In genomic region chr16:92431-93339, GRCh38 we compare ENCODE assay signal across 16 cellular contexts. TPM values are rescaled to one million over a fixed set of nuclear protein-coding genes. Genes with fewer than 3 reads are reported as not detected.
A peak's percentile ranks its signal among the peaks of the same experiment; 100 is the strongest.
DNase-seq lines count a peak whose midpoint lies in the region; ATAC-seq and TF ChIP-seq lines count a peak whose summit lies in the region.
"Had no signal": no experiment of that assay in that cellular context is flagged by ENCODE, and none has a peak within 500 bp of the region (broad histone marks: within the 10 kb centered on the region; RNA-seq: fewer than 3 reads in every experiment).

No MANE protein-coding gene starts in this region.

- intact Hi-C loops in left cardiac atrium (cut with DNase I) = no loop called here

- DNase-seq in cardiac muscle cell (ENCODE audit: low read depth in 1 of 2, low spot score in 1 of 2) (no peak), left cardiac atrium (no peak), COR-L47 (lab: John Stamatoyannopoulos, UW) (no peak), NOMO-1 treated with DMSO at 0.1 percent for 48 hours (lab: John Stamatoyannopoulos, UW; ENCODE audit: unreplicated experiment) (no peak)
- DNase-seq in effector memory CD8-positive, alpha-beta T cell = no peak
- DNase-seq: activated CD8-positive, alpha-beta T cell treated with anti-CD3 and anti-CD28 coated beads, Interleukin-2, amount 10 ng/mL, durations not matched to agents 7 days and 5 days; CD8-positive, alpha-beta T cell; cerebellar nuclear complex; Kasumi-1; NCI-H1417 treated with DMSO at 0.1 percent for 48 hours; NCI-H69; Peyer's patch had no signal

- no peaks in the 10 kb centered on the region for H3K27me3 ChIP-seq in cardiac muscle cell
- H3K27me3 ChIP-seq: Peyer's patch had no signal

- H3K36me3 ChIP-seq in cardiac muscle cell = no peaks in the 10 kb centered on the region

- no peak for ATAC-seq in left cardiac atrium
- ATAC-seq in effector memory CD8-positive, alpha-beta T cell (replicated peaks) = no peak
- ATAC-seq in HG03571 (IDR thresholded peaks at IDR 0.05; ENCODE audit: unreplicated experiment) = no peak
- ATAC-seq: activated CD8-positive, alpha-beta T cell treated with anti-CD3 and anti-CD28 coated beads, Interleukin-2, amount 10 ng/mL, durations not matched to agents 7 days and 5 days; CD8-positive, alpha-beta T cell; natural killer cell treated with Interleukin-12 subunit alpha and Interleukin-12 subunit beta and Interleukin-15 and Interleukin-18, amount 100 ng/mL, for 72 hours; stimulated activated memory B cell treated with anti-CD40 and anti-IgM and Interleukin-4, amounts not matched to agents 10 μg/mL and 1 μg/mL and 100 μg/mL, for 72 hours had no signal

- peaks cover 18% of the 10 kb centered on the region for H3K36me3 Mint-ChIP-seq in effector memory CD8-positive, alpha-beta T cell (ENCODE audit: insufficient read depth)
- H3K36me3 Mint-ChIP-seq: natural killer cell treated with Interleukin-12 subunit alpha and Interleukin-12 subunit beta and Interleukin-15 and Interleukin-18, amount 100 ng/mL, for 72 hours had no signal

- H3K4me1 Mint-ChIP-seq in effector memory CD8-positive, alpha-beta T cell (ENCODE audit: low read depth in 2 of 2) = peaks cover 4 to 6% of the 10 kb centered on the region in 2 donors

- TF ChIP-seq CTCF in cardiac muscle cell (IDR thresholded peaks at IDR 0.05; ENCODE audit: low read depth, low read length) = no peak

- H3K9me3 ChIP-seq in cardiac muscle cell (ENCODE audit: low read depth) = no peaks in the 10 kb centered on the region
- H3K9me3 ChIP-seq: Peyer's patch, prostate gland had no signal

- H3K27ac Mint-ChIP-seq in effector memory CD8-positive, alpha-beta T cell = peak overlapping the region; percentile 53 to 79
- H3K27ac Mint-ChIP-seq: activated CD8-positive, alpha-beta T cell treated with anti-CD3 and anti-CD28 coated beads, Interleukin-2, amount 10 ng/mL, durations not matched to agents 7 days and 5 days; CD8-positive, alpha-beta T cell; natural killer cell treated with Interleukin-12 subunit alpha and Interleukin-12 subunit beta and Interleukin-15 and Interleukin-18, amount 100 ng/mL, for 72 hours had no signal

- H3K27ac ChIP-seq in cardiac muscle cell = peak overlapping the region; percentile 76
- H3K27ac ChIP-seq: Peyer's patch had no signal

- no peak overlapping the region for H3K4me3 Mint-ChIP-seq in effector memory CD8-positive, alpha-beta T cell
- H3K4me3 Mint-ChIP-seq: activated CD8-positive, alpha-beta T cell treated with anti-CD3 and anti-CD28 coated beads, Interleukin-2, amount 10 ng/mL, durations not matched to agents 7 days and 5 days; CD8-positive, alpha-beta T cell; natural killer cell treated with Interleukin-12 subunit alpha and Interleukin-12 subunit beta and Interleukin-15 and Interleukin-18, amount 100 ng/mL, for 72 hours; stimulated activated memory B cell treated with anti-CD40 and anti-IgM and Interleukin-4, amounts not matched to agents 10 μg/mL and 1 μg/mL and 100 μg/mL, for 72 hours had no signal

- no peaks in the 10 kb centered on the region for H3K27me3 Mint-ChIP-seq in effector memory CD8-positive, alpha-beta T cell
- H3K27me3 Mint-ChIP-seq: natural killer cell treated with Interleukin-12 subunit alpha and Interleukin-12 subunit beta and Interleukin-15 and Interleukin-18, amount 100 ng/mL, for 72 hours; stimulated activated memory B cell treated with anti-CD40 and anti-IgM and Interleukin-4, amounts not matched to agents 10 μg/mL and 1 μg/mL and 100 μg/mL, for 72 hours had no signal

- H3K4me1 ChIP-seq in cardiac muscle cell (ENCODE audit: low read depth) = peaks cover 4% of the 10 kb centered on the region
- H3K4me1 ChIP-seq: Peyer's patch had no signal

- H3K4me3 ChIP-seq in cardiac muscle cell = no peak overlapping the region
- H3K4me3 ChIP-seq: Peyer's patch, prostate gland had no signal

- no peaks in the 10 kb centered on the region for H3K9me3 Mint-ChIP-seq in effector memory CD8-positive, alpha-beta T cell
- H3K9me3 Mint-ChIP-seq: CD8-positive, alpha-beta T cell; natural killer cell treated with Interleukin-12 subunit alpha and Interleukin-12 subunit beta and Interleukin-15 and Interleukin-18, amount 100 ng/mL, for 72 hours; stimulated activated memory B cell treated with anti-CD40 and anti-IgM and Interleukin-4, amounts not matched to agents 10 μg/mL and 1 μg/mL and 100 μg/mL, for 72 hours had no signal

RNA-seq across cellular contexts. Expression of gene MPG, which starts 14.7 kb away (rescaled TPM):
- total RNA-seq in cardiac muscle cell (90.2 and 135 TPM in 2 replicates), left cardiac atrium (10 to 100 TPM; 29.9 to 40.2 TPM)
- 78.2 and 93.7 TPM in 2 replicates for polyA plus RNA-seq in cardiac muscle cell

RNA-seq across cellular contexts. Expression of gene RHBDF1, which starts 20.3 kb away (rescaled TPM):
- total RNA-seq in cardiac muscle cell (27.2 and 28.2 TPM in 2 replicates), left cardiac atrium (10 to 100 TPM; 15.5 to 22.1 TPM)
- 27.9 and 38.2 TPM in 2 replicates for polyA plus RNA-seq in cardiac muscle cell

RNA-seq across cellular contexts. Expression of gene SNRNP25, which starts 39.1 kb away (rescaled TPM):
- total RNA-seq in cardiac muscle cell = 44.7 and 70.3 TPM in 2 replicates
- polyA plus RNA-seq in cardiac muscle cell = 94.2 and 123 TPM in 2 replicates
- total RNA-seq in left cardiac atrium = 10 to 100 TPM; 54.7 to 56.9 TPM

RNA-seq across cellular contexts. Expression of gene POLR3K, which starts 39.3 kb away (rescaled TPM):
- total RNA-seq in cardiac muscle cell (6.7 and 7.1 TPM in 2 replicates), left cardiac atrium (10 to 100 TPM; 11.4 to 11.7 TPM)
- polyA plus RNA-seq in cardiac muscle cell = 28.7 and 29.6 TPM in 2 replicates

RNA-seq across cellular contexts. Expression of gene NPRL3, which starts 45.8 kb away (rescaled TPM):
- 20.9 and 24.3 TPM in 2 replicates for total RNA-seq in cardiac muscle cell
- polyA plus RNA-seq in cardiac muscle cell = 36.8 and 38.8 TPM in 2 replicates
- total RNA-seq in left cardiac atrium = 10 to 100 TPM; 18.3 to 18.7 TPM
